ENCODE assay signal across 7 cellular contexts in the genomic region with DNA sequence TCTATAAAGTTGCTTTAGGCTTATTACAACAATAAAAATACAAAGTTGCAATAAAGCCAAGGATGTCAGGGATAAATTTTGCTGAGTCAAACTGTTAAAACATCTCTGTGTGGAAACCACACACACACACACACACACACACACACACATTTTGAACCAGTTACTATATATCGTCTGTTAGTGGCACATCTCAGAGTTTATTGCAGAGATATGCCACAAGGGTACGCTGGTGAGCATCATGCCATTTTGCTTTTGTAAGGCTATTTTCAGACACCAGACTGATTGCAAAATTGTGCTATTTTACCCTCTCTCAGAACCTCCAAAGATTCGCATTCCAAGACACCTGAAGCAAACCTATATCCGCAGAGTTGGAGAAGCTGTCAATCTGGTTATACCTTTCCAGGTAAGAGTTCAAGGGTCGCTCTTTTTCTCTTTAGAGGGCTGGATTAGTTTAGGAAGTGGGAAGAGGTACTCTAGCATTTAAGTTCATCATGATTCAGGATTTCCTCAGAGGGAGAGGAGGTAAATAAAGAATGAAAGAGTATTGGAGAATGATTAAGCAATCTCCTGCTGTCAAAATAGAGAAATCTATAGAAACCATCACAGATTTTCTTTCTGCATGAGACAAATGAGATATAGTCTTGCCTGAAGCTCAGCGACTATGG.
DNase-seq lines count a peak whose midpoint lies in the region; FAIRE-seq and TF ChIP-seq lines count a peak whose summit lies in the region.

No MANE protein-coding gene starts in this region.

- DNase-seq in GM04503 (ENCODE audit: low read depth) = peak; percentile 11
- peak; percentile 83 to 86 for DNase-seq in Kasumi-1 (lab: John Stamatoyannopoulos, UW)
- peak; percentile 19 to 36 for DNase-seq in activated CD4-positive, alpha-beta T cell treated with anti-CD3 and anti-CD28 coated beads, Interleukin-2, amount 50 U/mL, for 48 hours
- DNase-seq in foreskin fibroblast = peak; percentile 20 to 33
- DNase-seq in pons (ENCODE audit: low spot score) = peak; percentile 48
- DNase-seq in hippocampal formation (lab: John Stamatoyannopoulos, UW) = no peak
- no peak for DNase-seq in urothelium cell line (ENCODE audit: low spot score)

- peak; percentile 36 for TF ChIP-seq CTCF in foreskin fibroblast (IDR thresholded peaks at IDR 0.05; ENCODE audit: low read depth, low read length)

- no peak overlapping the region for H3K4me3 ChIP-seq in foreskin fibroblast (ENCODE audit: low read depth in 1 of 2, low read length in 2 of 2)

- FAIRE-seq in urothelium cell line (lab: Jason Lieb, UNC) = no peak

Comparison
In these comparisons a context has a peak if more than half of its experiments do, and no peak if none do; other contexts are left out.
1. DNase-seq: peak in GM04503 (single experiment), Kasumi-1 (2 of 2), activated CD4-positive, alpha-beta T cell treated with anti-CD3 and anti-CD28 coated beads, Interleukin-2, amount 50 U/mL, for 48 hours (2 of 2), foreskin fibroblast (2 of 2) and pons (single experiment); none in hippocampal formation (0 of 2) and urothelium cell line (single experiment).